ENCODE assay signal across 8 cellular contexts in the genomic region with DNA sequence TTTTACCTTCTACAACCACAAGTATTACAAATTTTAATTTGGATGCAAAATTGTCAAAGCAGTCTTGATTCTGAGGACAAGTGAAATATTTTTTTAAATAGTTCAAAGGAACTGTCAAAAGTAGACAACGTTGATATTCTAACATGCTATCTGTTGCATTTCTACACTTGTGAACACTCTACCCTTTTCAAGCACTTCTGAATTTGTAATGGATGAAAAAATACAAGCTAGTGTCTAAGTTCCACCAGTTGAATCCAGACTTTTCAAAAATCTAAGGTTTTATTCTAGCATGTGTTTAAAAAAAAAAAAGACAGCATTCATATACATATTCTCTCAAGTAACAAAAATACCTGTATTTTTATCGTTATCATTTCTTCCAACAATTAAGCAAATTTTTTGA. TPM values are rescaled to one million over a fixed set of nuclear protein-coding genes. Genes with fewer than 3 reads are reported as not detected.
A peak's percentile ranks its signal among the peaks of the same experiment; 100 is the strongest.
DNase-seq lines count a peak whose midpoint lies in the region; ATAC-seq, FAIRE-seq and TF ChIP-seq lines count a peak whose summit lies in the region.

No MANE protein-coding gene starts in this region.

- H3K4me3 Mint-ChIP-seq in activated T-cell treated with anti-CD3 and anti-CD28 coated beads, Interleukin-2, amount 50 U/mL, for 72 hours: peak overlapping the region; percentile 87 to 99
- H3K4me3 Mint-ChIP-seq in activated T-helper 17 cell treated with anti-CD3 and anti-CD28 coated beads, Interleukin-2, amount 50 U/mL, for 72 hours: no peak overlapping the region

- H3K4me1 ChIP-seq in keratinocyte (ENCODE audit: control insufficient read depth, extremely low read depth, insufficient read depth, low read length): peaks cover 17% of the 10 kb centered on the region
- peaks cover 42% of the 10 kb centered on the region for H3K4me1 ChIP-seq in suprapubic skin

- no peaks in the 10 kb centered on the region for H3K27me3 Mint-ChIP-seq in activated T-cell treated with anti-CD3 and anti-CD28 coated beads, Interleukin-2, amount 50 U/mL, for 72 hours (ENCODE audit: low read depth)
- H3K27me3 Mint-ChIP-seq in activated T-helper 17 cell treated with anti-CD3 and anti-CD28 coated beads, Interleukin-2, amount 50 U/mL, for 72 hours: no peaks in the 10 kb centered on the region

- TF ChIP-seq EP300 in suprapubic skin (IDR thresholded peaks at IDR 0.05): no peak

- peak overlapping the region; percentile 99 for H3K4me2 ChIP-seq in keratinocyte (ENCODE audit: control insufficient read depth, extremely low read depth, insufficient read depth, low read depth, low read length)

- no peaks in the 10 kb centered on the region for H4K20me1 ChIP-seq in keratinocyte (ENCODE audit: control insufficient read depth, extremely low read depth, insufficient read depth, low read length)

- TF ChIP-seq CTCF in keratinocyte (optimal IDR thresholded peaks at IDR 0.05 in 1 of 3, IDR thresholded peaks at IDR 0.05 in 1 of 3, conservative IDR thresholded peaks at IDR 0.05 in 1 of 3; ENCODE audit: extremely low read depth in 1 of 3, insufficient read depth in 2 of 3, low read length in 3 of 3) (no peak), suprapubic skin (IDR thresholded peaks at IDR 0.05) (no peak), omental fat pad (IDR thresholded peaks at IDR 0.05) (no peak)

- H3K4me3 ChIP-seq in keratinocyte (ENCODE audit: control insufficient read depth in 2 of 3, extremely low read depth in 1 of 3, insufficient read depth in 2 of 3, low read depth in 1 of 3, low read length in 3 of 3) (peak overlapping the region; percentile 95 to 97 (median 96)), suprapubic skin (peak overlapping the region; percentile 99)

- no peaks in the 10 kb centered on the region for H3K9me3 ChIP-seq in keratinocyte (ENCODE audit: control insufficient read depth, low read depth, low read length)
- no peaks in the 10 kb centered on the region for H3K9me3 ChIP-seq in suprapubic skin

- H3K27ac ChIP-seq in keratinocyte (ENCODE audit: control insufficient read depth, insufficient read depth, low read length): peak overlapping the region; percentile 88
- H3K27ac ChIP-seq in suprapubic skin: no peak overlapping the region

- H3K9me3 Mint-ChIP-seq in activated T-cell treated with anti-CD3 and anti-CD28 coated beads, Interleukin-2, amount 50 U/mL, for 72 hours: no peaks in the 10 kb centered on the region
- H3K9me3 Mint-ChIP-seq in activated T-helper 17 cell treated with anti-CD3 and anti-CD28 coated beads, Interleukin-2, amount 50 U/mL, for 72 hours: no peaks in the 10 kb centered on the region

- dilution Hi-C loops in keratinocyte (cut with MboI; ENCODE audit: extremely low pct_ligation_motif_present, low sequenced_read_pairs): no loop called here

- H3K9me1 ChIP-seq in keratinocyte (ENCODE audit: control insufficient read depth, extremely low read depth, insufficient read depth, low read length): no peaks in the 10 kb centered on the region

- peaks cover 0 to 4% of the 10 kb centered on the region in 2 experiments for H3K36me3 ChIP-seq in keratinocyte (ENCODE audit: control insufficient read depth in 2 of 2, extremely low read depth in 1 of 2, insufficient read depth in 2 of 2, low read length in 2 of 2)
- H3K36me3 ChIP-seq in suprapubic skin: no peaks in the 10 kb centered on the region

- TF ChIP-seq POLR2A in suprapubic skin (IDR thresholded peaks at IDR 0.05): no peak

- no peak for DNase-seq in activated T-cell treated with anti-CD3 and anti-CD28 coated beads, Interleukin-2, amount 50 U/mL, for 72 hours
- DNase-seq in activated T-cell treated with anti-CD3 and anti-CD28 coated beads, Interleukin-2, amount 50 U/mL, for 1 hour: no peak
- DNase-seq in keratinocyte (ENCODE audit: low read depth, low spot score): no peak
- no peak for DNase-seq in suprapubic skin (ENCODE audit: low spot score in 2 of 2)
- DNase-seq in DMS79 treated with DMSO at 0.1 percent for 48 hours (lab: John Stamatoyannopoulos, UW): no peak
- no peak for DNase-seq in omental fat pad (ENCODE audit: low spot score)

- peaks cover 54% of the 10 kb centered on the region for H3K4me1 Mint-ChIP-seq in activated T-cell treated with anti-CD3 and anti-CD28 coated beads, Interleukin-2, amount 50 U/mL, for 72 hours (ENCODE audit: low read depth)
- H3K4me1 Mint-ChIP-seq in activated T-helper 17 cell treated with anti-CD3 and anti-CD28 coated beads, Interleukin-2, amount 50 U/mL, for 72 hours: peaks cover 19% of the 10 kb centered on the region

- H3K36me3 Mint-ChIP-seq in activated T-cell treated with anti-CD3 and anti-CD28 coated beads, Interleukin-2, amount 50 U/mL, for 72 hours (ENCODE audit: insufficient read depth in 2 of 2): peaks cover 13 to 23% of the 10 kb centered on the region in 2 donors
- H3K36me3 Mint-ChIP-seq in activated T-helper 17 cell treated with anti-CD3 and anti-CD28 coated beads, Interleukin-2, amount 50 U/mL, for 72 hours (ENCODE audit: low read depth): peaks cover 62% of the 10 kb centered on the region

- H3K27me3 ChIP-seq in keratinocyte (ENCODE audit: control insufficient read depth, extremely low read depth, insufficient read depth, low read length) (no peaks in the 10 kb centered on the region), suprapubic skin (no peaks in the 10 kb centered on the region)

- peak overlapping the region; percentile 91 for H3K9ac ChIP-seq in keratinocyte (ENCODE audit: control insufficient read depth, extremely low read depth, insufficient read depth, low read length)

- H2AFZ ChIP-seq in keratinocyte (ENCODE audit: control insufficient read depth, low read length): no peak overlapping the region

- H3K79me2 ChIP-seq in keratinocyte (ENCODE audit: control insufficient read depth, insufficient read depth, low read length): peaks cover 86% of the 10 kb centered on the region

- FAIRE-seq in keratinocyte (lab: Jason Lieb, UNC): no peak

- H3K27ac Mint-ChIP-seq in activated T-cell treated with anti-CD3 and anti-CD28 coated beads, Interleukin-2, amount 50 U/mL, for 72 hours: peak overlapping the region; percentile 98
- peak overlapping the region; percentile 98 for H3K27ac Mint-ChIP-seq in activated T-helper 17 cell treated with anti-CD3 and anti-CD28 coated beads, Interleukin-2, amount 50 U/mL, for 72 hours

- WGBS in suprapubic skin: 19% methylated on average over 2 of the region's 2 CpGs

- no peak for ATAC-seq in activated T-cell treated with anti-CD3 and anti-CD28 coated beads, Interleukin-2, amount 50 U/mL, for 72 hours (replicated peaks in 1 of 2)
- ATAC-seq in activated T-helper 17 cell treated with anti-CD3 and anti-CD28 coated beads, Interleukin-2, amount 50 U/mL, for 72 hours (replicated peaks): no peak
- ATAC-seq in omental fat pad (ENCODE audit: low FRiP score) (no peak), GM18517 (IDR thresholded peaks at IDR 0.05; ENCODE audit: unreplicated experiment) (no peak)

RNA-seq across cellular contexts. Expression of a gene that starts 2.1 kb away (rescaled TPM):
- total RNA-seq in activated T-cell treated with anti-CD3 and anti-CD28 coated beads, Interleukin-2, amount 50 U/mL, for 72 hours: 10 to 100 TPM; 65.5 to 68.4 TPM
- 10 to 100 TPM; 42.2 to 61.2 TPM for total RNA-seq in activated T-helper 17 cell treated with anti-CD3 and anti-CD28 coated beads, Interleukin-2, amount 50 U/mL, for 72 hours
- polyA plus RNA-seq in keratinocyte: 7.3 to 12.7 TPM (median 9.1 TPM) in 3 replicates
- 48.0 TPM for polyA plus RNA-seq in keratinocyte (2011; ENCODE audit: low read depth)
- polyA plus RNA-seq in keratinocyte (2011; cell fraction: cytosol; rRNA removed): 4.9 and 6.8 TPM in 2 replicates
- polyA plus RNA-seq in keratinocyte (2011; cell fraction: nucleus; rRNA removed): 18.2 and 20.3 TPM in 2 replicates
- 10.0 and 14.7 TPM in 2 replicates for polyA plus RNA-seq in keratinocyte (2012; ENCODE audit: low replicate concordance)
- polyA minus RNA-seq in keratinocyte: 9.9 to 17.2 TPM (median 10.4 TPM) in 3 replicates
- polyA minus RNA-seq in keratinocyte (2011; cell fraction: cytosol; rRNA and poly(A)+ RNA removed): 7.5 TPM
- 28.1 and 49.2 TPM in 2 replicates for polyA minus RNA-seq in keratinocyte (2011; cell fraction: nucleus; rRNA and poly(A)+ RNA removed)
- total RNA-seq in suprapubic skin: 10 to 100 TPM; 21.4 to 62.7 (median 31.8) TPM
- total RNA-seq in omental fat pad: 10 to 100 TPM; 29.0 to 54.5 (median 37.4) TPM

RNA-seq across cellular contexts. Expression of a gene that starts 2.5 kb away (rescaled TPM):
- 10 to 100 TPM; 57.2 to 60.4 TPM for total RNA-seq in activated T-cell treated with anti-CD3 and anti-CD28 coated beads, Interleukin-2, amount 50 U/mL, for 72 hours
- 10 to 100 TPM; 28.9 to 32.9 TPM for total RNA-seq in activated T-helper 17 cell treated with anti-CD3 and anti-CD28 coated beads, Interleukin-2, amount 50 U/mL, for 72 hours
- polyA plus RNA-seq in keratinocyte: 28.4 to 40.8 TPM (median 33.1 TPM) in 3 replicates
- polyA plus RNA-seq in keratinocyte (2011; ENCODE audit: low read depth): 25.4 TPM
- polyA plus RNA-seq in keratinocyte (2011; cell fraction: cytosol; rRNA removed): 35.3 and 64.9 TPM in 2 replicates
- polyA plus RNA-seq in keratinocyte (2011; cell fraction: nucleus; rRNA removed): 20.9 and 22.3 TPM in 2 replicates
- polyA plus RNA-seq in keratinocyte (2012; ENCODE audit: low replicate concordance): 27.7 and 28.7 TPM in 2 replicates
- 7.4 to 23.9 TPM (median 20.2 TPM) in 3 replicates for polyA minus RNA-seq in keratinocyte
- 18.6 TPM for polyA minus RNA-seq in keratinocyte (2011; cell fraction: cytosol; rRNA and poly(A)+ RNA removed)
- polyA minus RNA-seq in keratinocyte (2011; cell fraction: nucleus; rRNA and poly(A)+ RNA removed): 4.2 and 9.5 TPM in 2 replicates
- total RNA-seq in suprapubic skin: 10 to 100 TPM; 18.9 to 26.5 (median 21.4) TPM
- total RNA-seq in omental fat pad: 10 to 100 TPM; 15.4 to 26.2 (median 17.8) TPM

RNA-seq across cellular contexts. Expression of a gene that starts 41.4 kb away (rescaled TPM):
- total RNA-seq in activated T-cell treated with anti-CD3 and anti-CD28 coated beads, Interleukin-2, amount 50 U/mL, for 72 hours: 10 to 100 TPM; 27.7 to 37.3 TPM
- 10 to 100 TPM; 21.5 to 31.7 TPM for total RNA-seq in activated T-helper 17 cell treated with anti-CD3 and anti-CD28 coated beads, Interleukin-2, amount 50 U/mL, for 72 hours
- 19.4 to 27.5 TPM (median 20.9 TPM) in 3 replicates for polyA plus RNA-seq in keratinocyte
- 6.3 TPM for polyA plus RNA-seq in keratinocyte (2011; ENCODE audit: low read depth)
- polyA plus RNA-seq in keratinocyte (2011; cell fraction: cytosol; rRNA removed): 15.8 and 25.9 TPM in 2 replicates
- polyA plus RNA-seq in keratinocyte (2011; cell fraction: nucleus; rRNA removed): 28.4 and 31.1 TPM in 2 replicates
- 26.2 and 28.6 TPM in 2 replicates for polyA plus RNA-seq in keratinocyte (2012; ENCODE audit: low replicate concordance)
- 2.3 to 16.5 TPM (median 12.0 TPM) in 3 replicates for polyA minus RNA-seq in keratinocyte
- 8.4 TPM for polyA minus RNA-seq in keratinocyte (2011; cell fraction: cytosol; rRNA and poly(A)+ RNA removed)
- 13.6 and 19.9 TPM in 2 replicates for polyA minus RNA-seq in keratinocyte (2011; cell fraction: nucleus; rRNA and poly(A)+ RNA removed)
- total RNA-seq in suprapubic skin (10 to 100 TPM; 12.0 to 33.3 (median 21.1) TPM), omental fat pad (10 to 100 TPM; 10.9 to 27.3 (median 19.2) TPM)
